In the genomic region with DNA sequence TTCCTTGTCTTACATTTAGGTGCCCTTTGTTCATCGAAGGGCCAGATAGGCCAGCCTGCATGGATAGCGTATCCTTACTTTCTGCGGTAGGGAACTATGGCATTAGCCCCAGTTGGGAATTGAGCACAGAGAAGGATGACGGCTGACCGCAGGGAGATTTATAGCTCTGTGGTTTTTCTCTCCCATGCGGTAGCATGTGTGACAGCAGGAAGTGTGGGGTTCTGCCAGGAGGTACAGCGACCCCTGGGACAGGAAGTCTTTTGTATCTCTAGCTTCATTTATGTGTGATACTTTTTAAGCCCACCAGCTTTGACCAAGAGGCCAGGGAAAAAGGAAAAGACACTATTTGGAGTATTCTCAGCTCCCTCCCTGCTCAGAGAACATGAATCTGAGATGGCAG, we compare ENCODE assay signal across 9 cellular contexts.
DNase-seq lines count a peak whose midpoint lies in the region; ATAC-seq and TF ChIP-seq lines count a peak whose summit lies in the region.
"Had no signal": no experiment of that assay in that cellular context is flagged by ENCODE, and none has a peak within 500 bp of the region (broad histone marks: within the 10 kb centered on the region; RNA-seq: fewer than 3 reads in every experiment).

No MANE protein-coding gene starts in this region.

- no peaks in the 10 kb centered on the region for H3K9me3 Mint-ChIP-seq in activated T-cell treated with anti-CD3 and anti-CD28 coated beads, Interleukin-2, amount 50 U/mL, for 24 hours

- no peak overlapping the region for H3K27ac ChIP-seq in OCI-LY3 (ENCODE audit: low read length)
- H3K27ac ChIP-seq: C4-2B had no signal

- peaks cover 11% of the 10 kb centered on the region for H3K27me3 Mint-ChIP-seq in activated T-cell treated with anti-CD3 and anti-CD28 coated beads, Interleukin-2, amount 50 U/mL, for 24 hours

- peaks cover 38% of the 10 kb centered on the region for H3K4me1 Mint-ChIP-seq in activated T-cell treated with anti-CD3 and anti-CD28 coated beads, Interleukin-2, amount 50 U/mL, for 24 hours (ENCODE audit: low read depth)

- TF ChIP-seq CTCF in OCI-LY3 (IDR thresholded peaks at IDR 0.05; ENCODE audit: low read depth, low read length): 0 out of 2 replicates have a peak, but pooled peaks have one; percentile 4
- peak; percentile 12 for TF ChIP-seq CTCF in choroid plexus epithelial cell (conservative IDR thresholded peaks at IDR 0.05; ENCODE audit: low read depth, low read length)

- no peak overlapping the region for H3K4me3 Mint-ChIP-seq in activated T-cell treated with anti-CD3 and anti-CD28 coated beads, Interleukin-2, amount 50 U/mL, for 24 hours

- H3K36me3 Mint-ChIP-seq in activated T-cell treated with anti-CD3 and anti-CD28 coated beads, Interleukin-2, amount 50 U/mL, for 24 hours (ENCODE audit: low read depth): no peaks in the 10 kb centered on the region

- no peak for ATAC-seq in stimulated activated naive CD8-positive, alpha-beta T cell treated with anti-CD3 and anti-CD28 coated beads, Interleukin-15, Interleukin-2, amounts not matched to agents 100 U/mL and 50 U/mL, for 24 hours
- ATAC-seq in GM18907 (IDR thresholded peaks at IDR 0.05; ENCODE audit: unreplicated experiment): no peak

- no peaks in the 10 kb centered on the region for H3K9me3 ChIP-seq in OCI-LY3 (ENCODE audit: insufficient read depth, low read length)

- H4K20me1 ChIP-seq in OCI-LY3 (ENCODE audit: insufficient read depth, low read length): no peaks in the 10 kb centered on the region; the same call in 1 of the 2 replicates

- peaks cover 22% of the 10 kb centered on the region for H3K4me1 ChIP-seq in OCI-LY3 (ENCODE audit: low read length)

- no peak overlapping the region for H3K4me2 ChIP-seq in OCI-LY3 (ENCODE audit: low read length)

- peak overlapping the region; percentile 77 for H3K27ac Mint-ChIP-seq in activated T-cell treated with anti-CD3 and anti-CD28 coated beads, Interleukin-2, amount 50 U/mL, for 24 hours

- DNase-seq in activated T-cell treated with anti-CD3 and anti-CD28 coated beads, Interleukin-2, amount 50 U/mL, for 24 hours: no peak
- DNase-seq in activated T-cell treated with anti-CD3 and anti-CD28 coated beads for 4 hours: no peak
- DNase-seq in choroid plexus epithelial cell (ENCODE audit: low read depth): peak; percentile 32
- DNase-seq in stimulated activated naive CD8-positive, alpha-beta T cell treated with anti-CD3 and anti-CD28 coated beads, Interleukin-15, Interleukin-2, amounts not matched to agents 100 U/mL and 50 U/mL, for 24 hours: peak; percentile 23
- DNase-seq in D341Med (ENCODE audit: low spot score): no peak
- no peak for DNase-seq in HUDEP-2 (lab: John Stamatoyannopoulos, UW; ENCODE audit: unreplicated experiment in 76 of 76)

- no peaks in the 10 kb centered on the region for H3K79me2 ChIP-seq in OCI-LY3 (ENCODE audit: low read length)

- H3K9ac ChIP-seq in OCI-LY3 (ENCODE audit: low read length): no peak overlapping the region

- H3K27me3 ChIP-seq in OCI-LY3 (ENCODE audit: low read depth, low read length): 0 out of 2 replicates have a peak, but pooled peaks cover 6% of the 10 kb centered on the region

- H2AFZ ChIP-seq in OCI-LY3 (ENCODE audit: low read depth, low read length): no peak overlapping the region

- no peaks in the 10 kb centered on the region for H3K36me3 ChIP-seq in OCI-LY3 (replicated peaks; ENCODE audit: low read depth, low read length)

- H3K4me3 ChIP-seq in OCI-LY3 (ENCODE audit: low read length): no peak overlapping the region
- H3K4me3 ChIP-seq in choroid plexus epithelial cell (ENCODE audit: low read depth, low read length): no peak overlapping the region

Comparison
In these comparisons a context has a peak if more than half of its experiments do, and no peak if none do; other contexts are left out.
1. DNase-seq: peak in choroid plexus epithelial cell (single experiment) and stimulated activated naive CD8-positive, alpha-beta T cell treated with anti-CD3 and anti-CD28 coated beads, Interleukin-15, Interleukin-2, amounts not matched to agents 100 U/mL and 50 U/mL, for 24 hours (single experiment); none in activated T-cell treated with anti-CD3 and anti-CD28 coated beads, Interleukin-2, amount 50 U/mL, for 24 hours (single experiment), activated T-cell treated with anti-CD3 and anti-CD28 coated beads for 4 hours (single experiment), D341Med (single experiment) and HUDEP-2 (0 of 76).